17 cellular contexts compared by ENCODE assay signal in genomic region chr3:76679510-76679909, GRCh38.
DNase-seq lines count a peak whose midpoint lies in the region; ATAC-seq, FAIRE-seq and TF ChIP-seq lines count a peak whose summit lies in the region.
"Had no signal": no experiment of that assay in that cellular context is flagged by ENCODE, and none has a peak within 500 bp of the region (broad histone marks: within the 10 kb centered on the region; RNA-seq: fewer than 3 reads in every experiment).

No MANE protein-coding gene starts in this region.

- H3K27ac ChIP-seq in SK-N-SH (ENCODE audit: low read depth in 2 of 2, low read length in 1 of 2) = no peak overlapping the region
- H3K27ac ChIP-seq in PC-3 (ENCODE audit: low read length) = no peak overlapping the region
- H3K27ac ChIP-seq in kidney (ENCODE audit: low read depth in 2 of 2, low read length in 2 of 2) = no peak overlapping the region
- H3K27ac ChIP-seq: left lung, right atrium auricular region had no signal

- ATAC-seq in SK-N-SH treated with all-trans-retinoic acid at 6 μM for 48 hours (no peak), PC-3 (no peak)
- ATAC-seq: left lung; mucosa of descending colon; stimulated activated effector memory CD8-positive, alpha-beta T cell treated with anti-CD3 and anti-CD28 coated beads, Interleukin-12 subunit alpha, Interleukin-12 subunit beta, amount 100 ng/mL, for 72 hours had no signal

- POLR2A ChIA-PET in SK-N-SH (lab: Yijun Ruan, JAX) (interaction anchor here (1.1 kb wide), 1 partner anchor 359 kb away, joined by 3 read pairs; no protein-coding TSS in a partner anchor), PC-3 (lab: Charles Lee; ENCODE audit: unreplicated experiment) (no interaction called here)

- peak; percentile 30 for FAIRE-seq in kidney (lab: Jason Lieb, UNC)
- FAIRE-seq: TTC549 had no signal

- TF ChIP-seq CTCF in SK-N-SH (IDR thresholded peaks at IDR 0.05) (no peak), PC-3 (conservative IDR thresholded peaks at IDR 0.05; ENCODE audit: low read depth, low read length) (0 out of 2 replicates have a peak, but pooled peaks have one; percentile 24), kidney (IDR thresholded peaks at IDR 0.05; ENCODE audit: borderline replicate concordance, extremely low read depth, insufficient read depth) (no peak)

- intact Hi-C loops in PC-3 (cut with micrococcal nuclease) (loop anchor here (10.0 kb wide), 1 partner anchor 65 kb away; no protein-coding TSS in a partner anchor), kidney (cut with DNase I) (no loop called here)

- TF ChIP-seq EP300 in SK-N-SH (IDR thresholded peaks at IDR 0.05; ENCODE audit: borderline replicate concordance in 1 of 2, low read depth in 1 of 2, low read length in 1 of 2) = no peak

- H3K4me2 ChIP-seq in SK-N-SH (no peak overlapping the region), PC-3 (ENCODE audit: low read length) (no peak overlapping the region)

- 55% methylated on average over 1 of the region's 1 CpG for WGBS in SK-N-SH (ENCODE audit: low lambda C conversion rate)

- DNase-seq in SK-N-SH (no peak), PC-3 (peak; percentile 6), kidney (no peak), midbrain (lab: John Stamatoyannopoulos, UW) (no peak), NCI-H345 (lab: John Stamatoyannopoulos, UW) (no peak), SW 1271 (lab: John Stamatoyannopoulos, UW) (no peak)
- no peak for DNase-seq in activated CD4-positive, alpha-beta T cell treated with anti-CD3 and anti-CD28 coated beads, Interleukin-2, amount 50 U/mL, for 4 hours
- DNase-seq: activated CD4-positive, alpha-beta T cell treated with anti-CD3 and anti-CD28 coated beads, Interleukin-2, amount 10 ng/mL, durations not matched to agents 24 days and 14 days; activated effector memory CD4-positive, alpha-beta T cell treated with Interleukin-2 at 50 U/mL for 16 hours; caudate nucleus; left lung; mucosa of descending colon; MV-4-11 had no signal

- TF ChIP-seq RAD21 in SK-N-SH (IDR thresholded peaks at IDR 0.05; ENCODE audit: low read length) = peak; percentile 60

- BruUV-seq in PC-3 (replicated peaks; lab: Mats Ljungman, UMichigan) = no TSS peak

- H3K27me3 ChIP-seq in SK-N-SH (ENCODE audit: insufficient read depth) (no peaks in the 10 kb centered on the region), PC-3 (ENCODE audit: low read length) (peaks cover 49% of the 10 kb centered on the region)
- H3K27me3 ChIP-seq: left lung, right atrium auricular region had no signal

- H3K4me1 ChIP-seq in SK-N-SH (ENCODE audit: control insufficient read depth in 1 of 2, insufficient read depth in 2 of 2, low read depth in 1 of 2, low read length in 1 of 2) (no peaks in the 10 kb centered on the region; a peak in 1 of 4 replicates), PC-3 (ENCODE audit: insufficient read depth, low read length) (no peaks in the 10 kb centered on the region), kidney (ENCODE audit: control insufficient read depth in 1 of 2, insufficient read depth in 1 of 2, low read depth in 1 of 2, low read length in 2 of 2) (no peaks in the 10 kb centered on the region)
- H3K4me1 ChIP-seq: left lung, right atrium auricular region had no signal

- H3K4me3 ChIP-seq in SK-N-SH (ENCODE audit: low read depth in 2 of 2, low read length in 1 of 2) (no peak overlapping the region), PC-3 (ENCODE audit: low read length) (no peak overlapping the region), kidney (ENCODE audit: low read length in 2 of 2) (no peak overlapping the region)
- H3K4me3 ChIP-seq: left lung, mucosa of descending colon, right atrium auricular region had no signal

- CTCF ChIA-PET in SK-N-SH (lab: Yijun Ruan, JAX) = interaction anchor here (0.6 to 2.4 kb wide), 20 partner anchors 10 to 1966 kb away, joined by 3 to 13 read pairs (median 4); no protein-coding TSS in a partner anchor
- CTCF ChIA-PET in PC-3 (lab: Charles Lee) = no interaction called here

- H3K9me2 ChIP-seq in SK-N-SH = no peaks in the 10 kb centered on the region
- no peaks in the 10 kb centered on the region for H3K9me2 ChIP-seq in PC-3 (replicated peaks; ENCODE audit: low read length)

- H3K9me3 ChIP-seq in SK-N-SH (no peaks in the 10 kb centered on the region), PC-3 (ENCODE audit: low read length) (no peaks in the 10 kb centered on the region), kidney (ENCODE audit: control insufficient read depth in 1 of 2, low read length in 2 of 2) (no peaks in the 10 kb centered on the region)
- H3K9me3 ChIP-seq: left lung, mucosa of descending colon, right atrium auricular region had no signal

- no peak overlapping the region for H2AFZ ChIP-seq in SK-N-SH (ENCODE audit: low read depth)
- H2AFZ ChIP-seq in PC-3 (ENCODE audit: low read length) = no peak overlapping the region

- H4K20me1 ChIP-seq in SK-N-SH (ENCODE audit: insufficient read depth) = no peaks in the 10 kb centered on the region
- no peaks in the 10 kb centered on the region for H4K20me1 ChIP-seq in PC-3 (ENCODE audit: low read length)

- no peaks in the 10 kb centered on the region for H3K79me2 ChIP-seq in SK-N-SH (ENCODE audit: insufficient read depth)
- H3K79me2 ChIP-seq in PC-3 (ENCODE audit: low read length) = no peaks in the 10 kb centered on the region

- H3K36me3 ChIP-seq in SK-N-SH (replicated peaks in 1 of 2; ENCODE audit: control insufficient read depth in 1 of 2, insufficient read depth in 2 of 2, low read length in 1 of 2) (no peaks in the 10 kb centered on the region), PC-3 (ENCODE audit: low read depth, low read length) (no peaks in the 10 kb centered on the region), kidney (ENCODE audit: control insufficient read depth in 1 of 2, insufficient read depth in 2 of 2, low read length in 2 of 2) (no peaks in the 10 kb centered on the region)
- H3K36me3 ChIP-seq: left lung, right atrium auricular region had no signal

- no peak overlapping the region for H3K9ac ChIP-seq in SK-N-SH
- H3K9ac ChIP-seq in PC-3 (ENCODE audit: low read length) = no peak overlapping the region
- H3K9ac ChIP-seq in kidney (ENCODE audit: low read length in 2 of 2) = no peak overlapping the region

- H3F3A ChIP-seq in SK-N-SH (replicated peaks; ENCODE audit: insufficient read depth) (no peaks in the 10 kb centered on the region), PC-3 (ENCODE audit: low read length, unreplicated experiment) (no peaks in the 10 kb centered on the region)

TF ChIP-seq in SK-N-SH, 30 proteins besides CTCF, POLR2A, EP300 and RAD21 (continues in another document):
- TF ChIP-seq RFX5 (IDR thresholded peaks at IDR 0.05; ENCODE audit: low read length) (no peak), RXRA (IDR thresholded peaks at IDR 0.05; ENCODE audit: borderline replicate concordance, low read depth) (no peak), TCF12 (IDR thresholded peaks at IDR 0.05) (no peak), CHD2 (IDR thresholded peaks at IDR 0.05; ENCODE audit: low read length, partially characterized antibody) (no peak), NRF1 (IDR thresholded peaks at IDR 0.05; ENCODE audit: low read depth, low read length) (no peak), GABPA (IDR thresholded peaks at IDR 0.05; ENCODE audit: low read depth) (no peak), TAF1 (IDR thresholded peaks at IDR 0.05; ENCODE audit: borderline replicate concordance, low read depth, low read length) (no peak), FOXM1 (IDR thresholded peaks at IDR 0.05; ENCODE audit: low read depth) (no peak), USF2 (IDR thresholded peaks at IDR 0.05; ENCODE audit: borderline replicate concordance, low read depth, low read length) (no peak), POLR2AphosphoS5 (IDR thresholded peaks at IDR 0.05; ENCODE audit: low read depth, low read length) (no peak), SMC3 (IDR thresholded peaks at IDR 0.05; ENCODE audit: low read depth, low read length) (no peak), MXI1 (IDR thresholded peaks at IDR 0.05; ENCODE audit: low read depth, low read length) (no peak), FOSL2 (IDR thresholded peaks at IDR 0.05; ENCODE audit: borderline replicate concordance, low read depth) (no peak)

TF ChIP-seq in SK-N-SH treated with all-trans-retinoic acid at 6 μM for 48 hours, 23 proteins besides CTCF, POLR2A, EP300 and RAD21 (continues in another document):
- TF ChIP-seq, protein P1, sequence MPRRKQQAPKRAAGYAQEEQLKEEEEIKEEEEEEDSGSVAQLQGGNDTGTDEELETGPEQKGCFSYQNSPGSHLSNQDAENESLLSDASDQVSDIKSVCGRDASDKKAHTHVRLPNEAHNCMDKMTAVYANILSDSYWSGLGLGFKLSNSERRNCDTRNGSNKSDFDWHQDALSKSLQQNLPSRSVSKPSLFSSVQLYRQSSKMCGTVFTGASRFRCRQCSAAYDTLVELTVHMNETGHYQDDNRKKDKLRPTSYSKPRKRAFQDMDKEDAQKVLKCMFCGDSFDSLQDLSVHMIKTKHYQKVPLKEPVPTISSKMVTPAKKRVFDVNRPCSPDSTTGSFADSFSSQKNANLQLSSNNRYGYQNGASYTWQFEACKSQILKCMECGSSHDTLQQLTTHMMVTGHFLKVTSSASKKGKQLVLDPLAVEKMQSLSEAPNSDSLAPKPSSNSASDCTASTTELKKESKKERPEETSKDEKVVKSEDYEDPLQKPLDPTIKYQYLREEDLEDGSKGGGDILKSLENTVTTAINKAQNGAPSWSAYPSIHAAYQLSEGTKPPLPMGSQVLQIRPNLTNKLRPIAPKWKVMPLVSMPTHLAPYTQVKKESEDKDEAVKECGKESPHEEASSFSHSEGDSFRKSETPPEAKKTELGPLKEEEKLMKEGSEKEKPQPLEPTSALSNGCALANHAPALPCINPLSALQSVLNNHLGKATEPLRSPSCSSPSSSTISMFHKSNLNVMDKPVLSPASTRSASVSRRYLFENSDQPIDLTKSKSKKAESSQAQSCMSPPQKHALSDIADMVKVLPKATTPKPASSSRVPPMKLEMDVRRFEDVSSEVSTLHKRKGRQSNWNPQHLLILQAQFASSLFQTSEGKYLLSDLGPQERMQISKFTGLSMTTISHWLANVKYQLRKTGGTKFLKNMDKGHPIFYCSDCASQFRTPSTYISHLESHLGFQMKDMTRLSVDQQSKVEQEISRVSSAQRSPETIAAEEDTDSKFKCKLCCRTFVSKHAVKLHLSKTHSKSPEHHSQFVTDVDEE (CRISPR knock-in tag; IDR thresholded peaks at IDR 0.05) = no peak
- no peak for TF ChIP-seq GLIS3 (CRISPR knock-in tag; IDR thresholded peaks at IDR 0.05)
- TF ChIP-seq, protein P2, sequence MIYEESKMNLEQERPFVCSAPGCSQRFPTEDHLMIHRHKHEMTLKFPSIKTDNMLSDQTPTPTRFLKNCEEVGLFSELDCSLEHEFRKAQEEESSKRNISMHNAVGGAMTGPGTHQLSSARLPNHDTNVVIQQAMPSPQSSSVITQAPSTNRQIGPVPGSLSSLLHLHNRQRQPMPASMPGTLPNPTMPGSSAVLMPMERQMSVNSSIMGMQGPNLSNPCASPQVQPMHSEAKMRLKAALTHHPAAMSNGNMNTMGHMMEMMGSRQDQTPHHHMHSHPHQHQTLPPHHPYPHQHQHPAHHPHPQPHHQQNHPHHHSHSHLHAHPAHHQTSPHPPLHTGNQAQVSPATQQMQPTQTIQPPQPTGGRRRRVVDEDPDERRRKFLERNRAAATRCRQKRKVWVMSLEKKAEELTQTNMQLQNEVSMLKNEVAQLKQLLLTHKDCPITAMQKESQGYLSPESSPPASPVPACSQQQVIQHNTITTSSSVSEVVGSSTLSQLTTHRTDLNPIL (CRISPR knock-in tag; IDR thresholded peaks at IDR 0.05; ENCODE audit: low read depth) = no peak
- no peak for TF ChIP-seq PPARA (CRISPR knock-in tag; IDR thresholded peaks at IDR 0.05; ENCODE audit: borderline replicate concordance)
- no peak for TF ChIP-seq CSDC2 (CRISPR knock-in tag; IDR thresholded peaks at IDR 0.05)
- TF ChIP-seq ZNF565 (CRISPR knock-in tag; conservative IDR thresholded peaks at IDR 0.05; ENCODE audit: low read depth) = no peak
